Comparison of ENCODE assay signal across 1 cellular context in the genomic region with DNA sequence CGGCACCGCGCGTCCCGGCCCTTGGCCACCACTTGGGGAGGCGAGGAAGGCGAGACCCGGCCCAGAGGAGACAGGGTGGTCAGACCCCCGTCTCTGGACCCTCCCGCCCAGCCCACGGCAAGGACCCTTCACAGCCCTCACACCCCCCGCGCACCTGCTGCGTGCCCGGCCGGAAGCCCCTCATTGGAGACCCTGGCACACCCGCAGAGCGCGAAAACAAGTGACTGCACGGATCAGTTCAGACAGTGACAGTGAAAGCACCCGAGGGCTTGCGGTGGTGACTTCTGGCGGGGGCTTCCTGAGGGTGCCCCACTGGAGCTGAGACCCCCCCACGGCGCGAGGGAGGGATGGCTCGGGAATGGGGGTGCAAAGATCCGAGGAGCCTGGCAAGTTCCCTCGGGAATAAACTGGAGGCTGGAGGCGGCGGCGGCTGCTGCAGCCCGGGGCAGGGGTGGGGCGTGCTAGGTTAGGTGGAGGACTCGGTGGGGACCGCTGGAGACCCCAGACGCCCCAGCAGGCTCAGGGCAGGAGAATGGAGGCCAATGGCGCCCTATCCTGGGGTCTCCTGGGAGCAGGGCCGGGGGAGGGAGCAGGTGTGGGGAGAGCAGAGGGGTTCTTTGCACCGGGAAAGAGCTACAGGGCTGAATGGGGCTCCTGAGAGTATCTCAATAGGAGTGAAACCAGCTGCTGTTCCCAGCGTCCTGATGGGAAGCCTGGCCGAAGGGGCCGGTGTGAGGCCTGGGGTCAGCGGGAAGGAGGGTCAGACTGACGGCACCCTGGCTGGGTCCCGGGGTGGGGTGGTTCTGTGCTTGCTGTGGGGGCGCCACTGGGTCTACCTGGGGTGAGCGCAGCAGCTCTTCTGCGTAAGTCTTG.
TF ChIP-seq lines count a peak whose summit lies in the region.

No MANE protein-coding gene starts in this region.

TF ChIP-seq in HepG2, 621 proteins besides CTCF, POLR2A, EP300 and RAD21:
- 0 out of 2 replicates have a peak, but pooled peaks have one; percentile 73 for TF ChIP-seq EZH2 (conservative IDR thresholded peaks at IDR 0.05; ENCODE audit: low read depth, low read length)
- TF ChIP-seq, protein P1, sequence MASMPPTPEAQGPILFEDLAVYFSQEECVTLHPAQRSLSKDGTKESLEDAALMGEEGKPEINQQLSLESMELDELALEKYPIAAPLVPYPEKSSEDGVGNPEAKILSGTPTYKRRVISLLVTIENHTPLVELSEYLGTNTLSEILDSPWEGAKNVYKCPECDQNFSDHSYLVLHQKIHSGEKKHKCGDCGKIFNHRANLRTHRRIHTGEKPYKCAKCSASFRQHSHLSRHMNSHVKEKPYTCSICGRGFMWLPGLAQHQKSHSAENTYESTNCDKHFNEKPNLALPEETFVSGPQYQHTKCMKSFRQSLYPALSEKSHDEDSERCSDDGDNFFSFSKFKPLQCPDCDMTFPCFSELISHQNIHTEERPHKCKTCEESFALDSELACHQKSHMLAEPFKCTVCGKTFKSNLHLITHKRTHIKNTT (CRISPR knock-in tag; IDR thresholded peaks at IDR 0.05) = no peak
